In genomic region chr1:19799233-19799876, GRCh38 we compare ENCODE assay signal across 8 cellular contexts. TPM values are rescaled to one million over a fixed set of nuclear protein-coding genes. Genes with fewer than 3 reads are reported as not detected.
DNase-seq lines count a peak whose midpoint lies in the region; FAIRE-seq and TF ChIP-seq lines count a peak whose summit lies in the region.

No MANE protein-coding gene starts in this region.

- H3K27ac Mint-ChIP-seq in nephron progenitor cell: no peak overlapping the region

- no peak for FAIRE-seq in H54 (lab: Jason Lieb, UNC)

- WGBS in esophagus, 2 donors: 1 to 2% methylated on average over 34 to 38 of the region's 38 CpGs
- 10% methylated on average over 2 of the region's 38 CpGs for WGBS in suprapubic skin

- peak overlapping the region; percentile 72 for H3K4me3 Mint-ChIP-seq in nephron progenitor cell

- H3K9me3 ChIP-seq in esophagus (ENCODE audit: control insufficient read depth in 2 of 2, insufficient read depth in 1 of 2, low read depth in 1 of 2, low read length in 1 of 2) (no peaks in the 10 kb centered on the region), suprapubic skin (no peaks in the 10 kb centered on the region)

- H3K9me3 Mint-ChIP-seq in nephron progenitor cell: no peaks in the 10 kb centered on the region

- DNase-seq in Daoy (ENCODE audit: low read depth) (peak; percentile 69), H54 (ENCODE audit: insufficient read length, low spot score) (peak; percentile 42), NCI-H2196 (lab: John Stamatoyannopoulos, UW; ENCODE audit: unreplicated experiment) (peak; percentile 60), nephron progenitor cell (peak; percentile 51), suprapubic skin (ENCODE audit: low spot score in 2 of 2) (peak in 1 of 2 donors; percentile 75), midbrain (lab: John Stamatoyannopoulos, UW) (no peak)
- DNase-seq in activated CD8-positive, alpha-beta memory T cell treated with anti-CD3 and anti-CD28 coated beads, Interleukin-2, amount 50 U/mL, for 4 hours: peak; percentile 52

- H3K4me1 ChIP-seq in esophagus (ENCODE audit: control insufficient read depth in 2 of 2, insufficient read depth in 2 of 2, low read length in 1 of 2) (peaks cover 0 to 7% of the 10 kb centered on the region in 2 donors), suprapubic skin (peaks cover 17% of the 10 kb centered on the region)

- H3K27ac ChIP-seq in esophagus (ENCODE audit: low read depth in 2 of 2, low read length in 1 of 2): peak overlapping the region; percentile 36 to 85
- H3K27ac ChIP-seq in suprapubic skin: peak overlapping the region; percentile 88

- H3K4me3 ChIP-seq in esophagus (ENCODE audit: low read depth in 1 of 2, low read length in 2 of 2) (peak overlapping the region; percentile 75 to 79), suprapubic skin (peak overlapping the region; percentile 82)

- H3K4me1 Mint-ChIP-seq in nephron progenitor cell: peaks cover 42% of the 10 kb centered on the region

- peaks cover 56% of the 10 kb centered on the region for H3K27me3 Mint-ChIP-seq in nephron progenitor cell (ENCODE audit: low read depth, poor library complexity)

- TF ChIP-seq CTCF in nephron progenitor cell (IDR thresholded peaks at IDR 0.05) (peak; percentile 11), suprapubic skin (IDR thresholded peaks at IDR 0.05) (peak in 1 of 2 donors; percentile 44)

- TF ChIP-seq POLR2A in H54 (IDR thresholded peaks at IDR 0.05; ENCODE audit: low read depth, low read length) (no peak; the same call in 1 of the 2 replicates), suprapubic skin (IDR thresholded peaks at IDR 0.05) (peak in 1 of 2 donors; percentile 17)

- H3K36me3 ChIP-seq in esophagus (ENCODE audit: control insufficient read depth in 2 of 2, insufficient read depth in 2 of 2, low read length in 1 of 2) (no peaks in the 10 kb centered on the region), suprapubic skin (no peaks in the 10 kb centered on the region)

- no peaks in the 10 kb centered on the region for H3K27me3 ChIP-seq in esophagus (ENCODE audit: control insufficient read depth in 1 of 2, insufficient read depth in 2 of 2, low read length in 2 of 2)
- H3K27me3 ChIP-seq in suprapubic skin: no peaks in the 10 kb centered on the region

- H3K36me3 Mint-ChIP-seq in nephron progenitor cell (ENCODE audit: low read depth): no peaks in the 10 kb centered on the region

- no peak for TF ChIP-seq EP300 in suprapubic skin (IDR thresholded peaks at IDR 0.05)

RNA-seq across cellular contexts. Expression of gene TMCO4, which starts 0.4 kb away (rescaled TPM):
- total RNA-seq in Daoy (2014; rRNA removed; shearing (Covaris generic)): 8.1 and 15.5 TPM in 2 replicates
- polyA plus RNA-seq in esophagus: 10 to 100 TPM; 14.2 to 26.2 TPM
- total RNA-seq in suprapubic skin: 10 to 100 TPM; 11.6 to 23.8 (median 15.0) TPM

RNA-seq across cellular contexts. Expression of gene RNF186, which starts 15.7 kb away (rescaled TPM):
- not detected in 2 replicates for total RNA-seq in Daoy (2014; rRNA removed; shearing (Covaris generic))
- polyA plus RNA-seq in esophagus: under 1 TPM in 1 of 2 donors, not detected in 1; 0.06 TPM
- under 1 TPM in 1 of 4 donors, not detected in 3; 0.51 TPM for total RNA-seq in suprapubic skin
